29 cellular contexts compared by ENCODE assay signal in the genomic region with DNA sequence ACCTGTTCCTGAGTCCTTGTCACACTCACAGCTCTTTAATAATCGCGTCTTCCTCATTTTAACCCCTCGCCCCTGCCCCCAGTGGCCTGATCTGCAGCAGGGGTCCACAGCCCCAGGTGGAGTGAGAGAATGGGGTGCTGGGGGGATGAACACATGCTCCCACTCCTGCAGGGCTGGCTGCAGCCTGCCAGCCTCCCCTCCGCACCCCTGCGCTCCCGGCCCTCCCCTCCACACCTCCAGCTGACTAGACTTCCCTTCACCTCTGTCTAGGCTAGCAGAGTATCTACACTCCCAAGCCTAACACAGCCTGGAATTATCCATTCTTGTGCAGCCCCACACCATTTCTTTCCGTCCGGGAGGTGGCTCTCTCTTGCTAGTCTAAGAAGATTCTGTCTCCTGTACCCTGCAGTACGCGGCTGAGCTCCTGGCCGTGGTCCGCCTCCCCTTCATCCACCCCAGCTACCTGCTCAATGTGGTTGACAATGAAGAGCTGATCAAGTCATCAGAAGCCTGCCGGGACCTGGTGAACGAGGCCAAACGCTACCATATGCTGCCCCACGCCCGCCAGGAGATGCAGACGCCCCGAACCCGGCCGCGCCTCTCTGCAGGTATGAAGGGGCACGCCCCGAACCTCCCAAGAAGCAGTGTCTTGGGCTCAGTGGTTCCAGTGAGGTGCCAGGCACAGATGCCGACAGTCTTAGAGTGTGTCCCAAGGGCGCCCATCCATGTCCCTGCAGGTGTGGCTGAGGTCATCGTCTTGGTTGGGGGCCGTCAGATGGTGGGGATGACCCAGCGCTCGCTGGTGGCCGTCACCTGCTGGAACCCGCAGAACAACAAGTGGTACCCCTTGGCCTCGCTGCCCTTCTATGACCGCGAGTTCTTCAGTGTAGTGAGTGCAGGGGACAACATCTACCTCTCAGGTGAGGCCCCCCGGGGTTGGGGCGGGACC.
"Had no signal": no experiment of that assay in that cellular context is flagged by ENCODE, and none has a peak within 500 bp of the region (broad histone marks: within the 10 kb centered on the region; RNA-seq: fewer than 3 reads in every experiment).

No MANE protein-coding gene starts in this region.

- H3K27me3 Mint-ChIP-seq: activated CD4-positive, alpha-beta memory T cell treated with anti-CD3 and anti-CD28 coated beads for 36 hours; activated CD4-positive, alpha-beta T cell treated with anti-CD3 and anti-CD28 coated beads, Interleukin-2, amount 10 ng/mL, durations not matched to agents 24 days and 14 days; activated naive CD8-positive, alpha-beta T cell treated with anti-CD3 and anti-CD28 coated beads for 36 hours; dendritic cell treated with granulocyte-macrophage colony-stimulating factor and Interleukin-4, amounts not matched to agents 40 ng/mL and 50 ng/mL, for 4 days; stimulated activated memory B cell treated with anti-CD40 and anti-IgM and Interleukin-4, amounts not matched to agents 10 μg/mL and 1 μg/mL and 100 μg/mL, for 72 hours; stimulated activated naive CD8-positive, alpha-beta T cell treated with anti-CD3 and anti-CD28 coated beads, Interleukin-15, amount 100 ng/mL, for 72 hours had no signal

- H3K36me3 Mint-ChIP-seq: activated CD4-positive, alpha-beta memory T cell treated with anti-CD3 and anti-CD28 coated beads for 36 hours had no signal

- H3K27ac Mint-ChIP-seq: activated CD4-positive, alpha-beta memory T cell treated with anti-CD3 and anti-CD28 coated beads for 36 hours; activated CD4-positive, alpha-beta T cell treated with anti-CD3 and anti-CD28 coated beads, Interleukin-2, amount 10 ng/mL, durations not matched to agents 24 days and 14 days; activated naive CD4-positive, alpha-beta T cell treated with anti-CD3 and anti-CD28 coated beads for 36 hours; activated naive CD8-positive, alpha-beta T cell treated with anti-CD3 and anti-CD28 coated beads for 36 hours; activated T-helper 1 cell treated with anti-CD3 and anti-CD28 coated beads, Interleukin-12 subunit alpha, Interleukin-12 subunit beta, Interleukin-2, Interleukin-4 antibody, amounts not matched to agents 30 ng/mL and 10 ng/mL and 1 ng/mL, durations not matched to agents 14 hours and 24 hours and 36 hours; dendritic cell treated with granulocyte-macrophage colony-stimulating factor and Interleukin-4, amounts not matched to agents 40 ng/mL and 50 ng/mL, for 4 days; endodermal cell; stimulated activated memory B cell treated with anti-CD40 and anti-IgM and Interleukin-4, amounts not matched to agents 10 μg/mL and 1 μg/mL and 100 μg/mL, for 72 hours; T-helper 2 cell treated with Interferon-gamma antibody and Interleukin-4, amounts not matched to agents 5 μg/mL and 100 μg/mL, for 36 hours had no signal

- ATAC-seq: esophagus mucosa; lower lobe of right lung; mucosa of descending colon; sciatic nerve; stimulated activated memory B cell treated with anti-CD40 and anti-IgM and Interleukin-4, amounts not matched to agents 10 μg/mL and 1 μg/mL and 100 μg/mL, for 72 hours had no signal

- H3K27me3 ChIP-seq: adrenal gland, ascending aorta, brain microvascular endothelial cell, upper lobe of left lung, vagina had no signal

- FAIRE-seq: keratinocyte, small intestine had no signal

- H3K9me3 Mint-ChIP-seq: activated CD4-positive, alpha-beta memory T cell treated with anti-CD3 and anti-CD28 coated beads for 36 hours; activated CD4-positive, alpha-beta T cell treated with anti-CD3 and anti-CD28 coated beads, Interleukin-2, amount 10 ng/mL, durations not matched to agents 24 days and 14 days; activated naive CD4-positive, alpha-beta T cell treated with anti-CD3 and anti-CD28 coated beads for 36 hours; activated naive CD8-positive, alpha-beta T cell treated with anti-CD3 and anti-CD28 coated beads for 36 hours; activated T-helper 1 cell treated with anti-CD3 and anti-CD28 coated beads, Interleukin-12 subunit alpha, Interleukin-12 subunit beta, Interleukin-2, Interleukin-4 antibody, amounts not matched to agents 30 ng/mL and 10 ng/mL and 1 ng/mL, durations not matched to agents 14 hours and 24 hours and 36 hours; dendritic cell treated with granulocyte-macrophage colony-stimulating factor and Interleukin-4, amounts not matched to agents 40 ng/mL and 50 ng/mL, for 4 days; stimulated activated memory B cell treated with anti-CD40 and anti-IgM and Interleukin-4, amounts not matched to agents 10 μg/mL and 1 μg/mL and 100 μg/mL, for 72 hours; stimulated activated naive CD8-positive, alpha-beta T cell treated with anti-CD3 and anti-CD28 coated beads, Interleukin-15, amount 100 ng/mL, for 72 hours; T-helper 2 cell treated with Interferon-gamma antibody and Interleukin-4, amounts not matched to agents 5 μg/mL and 100 μg/mL, for 36 hours had no signal

- DNase-seq: activated CD4-positive, alpha-beta memory T cell treated with anti-CD3 and anti-CD28 coated beads for 36 hours; activated CD4-positive, alpha-beta T cell treated with anti-CD3 and anti-CD28 coated beads, Interleukin-2, amount 10 ng/mL, durations not matched to agents 24 days and 14 days; activated CD4-positive, CD25-positive, alpha-beta regulatory T cell; activated CD8-positive, alpha-beta memory T cell treated with anti-CD3 and anti-CD28 coated beads, Interleukin-2, amount 50 U/mL, for 4 hours; activated effector memory CD4-positive, alpha-beta T cell treated with anti-CD3 and anti-CD28 coated beads, Interleukin-2, amount 50 U/mL, for 16 hours; activated naive CD4-positive, alpha-beta T cell treated with anti-CD3 and anti-CD28 coated beads for 36 hours; activated naive CD8-positive, alpha-beta T cell treated with anti-CD3 and anti-CD28 coated beads for 36 hours; activated T-cell treated with anti-CD3 and anti-CD28 coated beads, Interleukin-2, amount 50 U/mL, for 1 hour; adrenal gland; brain microvascular endothelial cell; endodermal cell; foreskin fibroblast; head of caudate nucleus; hippocampal formation; lower lobe of right lung; mucosa of descending colon; small intestine; stimulated activated CD4-positive, alpha-beta T cell treated with anti-CD3 and anti-CD28 coated beads, Interleukin-4, amount 100 ng/mL, for 24 hours; stimulated activated naive CD8-positive, alpha-beta T cell treated with anti-CD3 and anti-CD28 coated beads, Interleukin-15, amount 100 ng/mL, for 72 hours; upper lobe of left lung had no signal

- H3K27ac ChIP-seq: adrenal gland, ascending aorta, brain microvascular endothelial cell, lower lobe of right lung, upper lobe of left lung, vagina had no signal

- H3K4me3 Mint-ChIP-seq: activated CD4-positive, alpha-beta memory T cell treated with anti-CD3 and anti-CD28 coated beads for 36 hours; activated CD4-positive, alpha-beta T cell treated with anti-CD3 and anti-CD28 coated beads, Interleukin-2, amount 10 ng/mL, durations not matched to agents 24 days and 14 days; activated naive CD4-positive, alpha-beta T cell treated with anti-CD3 and anti-CD28 coated beads for 36 hours; activated naive CD8-positive, alpha-beta T cell treated with anti-CD3 and anti-CD28 coated beads for 36 hours; activated T-helper 1 cell treated with anti-CD3 and anti-CD28 coated beads, Interleukin-12 subunit alpha, Interleukin-12 subunit beta, Interleukin-2, Interleukin-4 antibody, amounts not matched to agents 30 ng/mL and 10 ng/mL and 1 ng/mL, durations not matched to agents 14 hours and 24 hours and 36 hours; dendritic cell treated with granulocyte-macrophage colony-stimulating factor and Interleukin-4, amounts not matched to agents 40 ng/mL and 50 ng/mL, for 4 days; endodermal cell; stimulated activated memory B cell treated with anti-CD40 and anti-IgM and Interleukin-4, amounts not matched to agents 10 μg/mL and 1 μg/mL and 100 μg/mL, for 72 hours; stimulated activated naive CD8-positive, alpha-beta T cell treated with anti-CD3 and anti-CD28 coated beads, Interleukin-15, amount 100 ng/mL, for 72 hours; T-helper 2 cell treated with Interferon-gamma antibody and Interleukin-4, amounts not matched to agents 5 μg/mL and 100 μg/mL, for 36 hours had no signal

- H3K9me3 ChIP-seq: adrenal gland, ascending aorta, lower lobe of right lung, mucosa of descending colon, upper lobe of left lung, vagina had no signal

- H3K36me3 ChIP-seq: brain microvascular endothelial cell had no signal

- H3K4me1 ChIP-seq: ascending aorta had no signal

- H3K4me3 ChIP-seq: adrenal gland, ascending aorta, lower lobe of right lung, mucosa of descending colon, upper lobe of left lung, vagina had no signal

- H3K4me1 Mint-ChIP-seq: activated CD4-positive, alpha-beta T cell treated with anti-CD3 and anti-CD28 coated beads, Interleukin-2, amount 10 ng/mL, durations not matched to agents 24 days and 14 days; activated naive CD8-positive, alpha-beta T cell treated with anti-CD3 and anti-CD28 coated beads for 36 hours; endodermal cell; stimulated activated memory B cell treated with anti-CD40 and anti-IgM and Interleukin-4, amounts not matched to agents 10 μg/mL and 1 μg/mL and 100 μg/mL, for 72 hours; stimulated activated naive CD8-positive, alpha-beta T cell treated with anti-CD3 and anti-CD28 coated beads, Interleukin-15, amount 100 ng/mL, for 72 hours had no signal
